ENCODE assay signal across 1 cellular context in genomic region chr13:72545030-72545719, GRCh38.
TF ChIP-seq lines count a peak whose summit lies in the region.

No MANE protein-coding gene starts in this region.

TF ChIP-seq in HepG2, 621 proteins besides CTCF, POLR2A, EP300 and RAD21 (continued from another document and continues in another):
- TF ChIP-seq RERE (CRISPR knock-in tag; IDR thresholded peaks at IDR 0.05; ENCODE audit: low read depth), result no peak
- TF ChIP-seq KMT2A (CRISPR knock-in tag; IDR thresholded peaks at IDR 0.05), result no peak
- no peak for TF ChIP-seq ZNF224 (CRISPR knock-in tag; IDR thresholded peaks at IDR 0.05)
- no peak for TF ChIP-seq ZNF235 (CRISPR knock-in tag; IDR thresholded peaks at IDR 0.05; ENCODE audit: borderline replicate concordance)
- TF ChIP-seq, protein P1, sequence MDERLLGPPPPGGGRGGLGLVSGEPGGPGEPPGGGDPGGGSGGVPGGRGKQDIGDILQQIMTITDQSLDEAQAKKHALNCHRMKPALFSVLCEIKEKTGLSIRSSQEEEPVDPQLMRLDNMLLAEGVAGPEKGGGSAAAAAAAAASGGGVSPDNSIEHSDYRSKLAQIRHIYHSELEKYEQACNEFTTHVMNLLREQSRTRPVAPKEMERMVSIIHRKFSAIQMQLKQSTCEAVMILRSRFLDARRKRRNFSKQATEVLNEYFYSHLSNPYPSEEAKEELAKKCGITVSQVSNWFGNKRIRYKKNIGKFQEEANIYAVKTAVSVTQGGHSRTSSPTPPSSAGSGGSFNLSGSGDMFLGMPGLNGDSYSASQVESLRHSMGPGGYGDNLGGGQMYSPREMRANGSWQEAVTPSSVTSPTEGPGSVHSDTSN (CRISPR knock-in tag; IDR thresholded peaks at IDR 0.05), result no peak
- TF ChIP-seq RNF2 (conservative IDR thresholded peaks at IDR 0.05; ENCODE audit: low read depth), result no peak
- no peak for TF ChIP-seq POLR2AphosphoS5 (IDR thresholded peaks at IDR 0.05; ENCODE audit: low read depth, low read length)
- no peak for TF ChIP-seq NPAS2 (CRISPR knock-in tag; IDR thresholded peaks at IDR 0.05; ENCODE audit: borderline replicate concordance)
- TF ChIP-seq SNAI1 (CRISPR knock-in tag; IDR thresholded peaks at IDR 0.05; ENCODE audit: borderline replicate concordance), result no peak
- TF ChIP-seq ZSCAN21 (CRISPR knock-in tag; IDR thresholded peaks at IDR 0.05; ENCODE audit: borderline replicate concordance), result 0 out of 2 replicates have a peak, but pooled peaks have one; percentile 39
- TF ChIP-seq PHF8 (CRISPR knock-in tag; IDR thresholded peaks at IDR 0.05), result no peak
- TF ChIP-seq FOXJ3 (CRISPR knock-in tag; IDR thresholded peaks at IDR 0.05; ENCODE audit: borderline replicate concordance), result peak; percentile 96; the same call in 1 of the 2 replicates
- TF ChIP-seq SRSF4 (IDR thresholded peaks at IDR 0.05; ENCODE audit: low read depth, low read length, poor library complexity, severe bottlenecking), result no peak
- TF ChIP-seq, protein P2, sequence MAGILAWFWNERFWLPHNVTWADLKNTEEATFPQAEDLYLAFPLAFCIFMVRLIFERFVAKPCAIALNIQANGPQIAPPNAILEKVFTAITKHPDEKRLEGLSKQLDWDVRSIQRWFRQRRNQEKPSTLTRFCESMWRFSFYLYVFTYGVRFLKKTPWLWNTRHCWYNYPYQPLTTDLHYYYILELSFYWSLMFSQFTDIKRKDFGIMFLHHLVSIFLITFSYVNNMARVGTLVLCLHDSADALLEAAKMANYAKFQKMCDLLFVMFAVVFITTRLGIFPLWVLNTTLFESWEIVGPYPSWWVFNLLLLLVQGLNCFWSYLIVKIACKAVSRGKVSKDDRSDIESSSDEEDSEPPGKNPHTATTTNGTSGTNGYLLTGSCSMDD (CRISPR knock-in tag; IDR thresholded peaks at IDR 0.05), result no peak
- no peak for TF ChIP-seq ZNF572 (CRISPR knock-in tag; IDR thresholded peaks at IDR 0.05)
- TF ChIP-seq, protein P3, sequence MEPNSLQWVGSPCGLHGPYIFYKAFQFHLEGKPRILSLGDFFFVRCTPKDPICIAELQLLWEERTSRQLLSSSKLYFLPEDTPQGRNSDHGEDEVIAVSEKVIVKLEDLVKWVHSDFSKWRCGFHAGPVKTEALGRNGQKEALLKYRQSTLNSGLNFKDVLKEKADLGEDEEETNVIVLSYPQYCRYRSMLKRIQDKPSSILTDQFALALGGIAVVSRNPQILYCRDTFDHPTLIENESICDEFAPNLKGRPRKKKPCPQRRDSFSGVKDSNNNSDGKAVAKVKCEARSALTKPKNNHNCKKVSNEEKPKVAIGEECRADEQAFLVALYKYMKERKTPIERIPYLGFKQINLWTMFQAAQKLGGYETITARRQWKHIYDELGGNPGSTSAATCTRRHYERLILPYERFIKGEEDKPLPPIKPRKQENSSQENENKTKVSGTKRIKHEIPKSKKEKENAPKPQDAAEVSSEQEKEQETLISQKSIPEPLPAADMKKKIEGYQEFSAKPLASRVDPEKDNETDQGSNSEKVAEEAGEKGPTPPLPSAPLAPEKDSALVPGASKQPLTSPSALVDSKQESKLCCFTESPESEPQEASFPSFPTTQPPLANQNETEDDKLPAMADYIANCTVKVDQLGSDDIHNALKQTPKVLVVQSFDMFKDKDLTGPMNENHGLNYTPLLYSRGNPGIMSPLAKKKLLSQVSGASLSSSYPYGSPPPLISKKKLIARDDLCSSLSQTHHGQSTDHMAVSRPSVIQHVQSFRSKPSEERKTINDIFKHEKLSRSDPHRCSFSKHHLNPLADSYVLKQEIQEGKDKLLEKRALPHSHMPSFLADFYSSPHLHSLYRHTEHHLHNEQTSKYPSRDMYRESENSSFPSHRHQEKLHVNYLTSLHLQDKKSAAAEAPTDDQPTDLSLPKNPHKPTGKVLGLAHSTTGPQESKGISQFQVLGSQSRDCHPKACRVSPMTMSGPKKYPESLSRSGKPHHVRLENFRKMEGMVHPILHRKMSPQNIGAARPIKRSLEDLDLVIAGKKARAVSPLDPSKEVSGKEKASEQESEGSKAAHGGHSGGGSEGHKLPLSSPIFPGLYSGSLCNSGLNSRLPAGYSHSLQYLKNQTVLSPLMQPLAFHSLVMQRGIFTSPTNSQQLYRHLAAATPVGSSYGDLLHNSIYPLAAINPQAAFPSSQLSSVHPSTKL (CRISPR knock-in tag; IDR thresholded peaks at IDR 0.05), result peak; percentile 85; the same call in 1 of the 2 replicates
- TF ChIP-seq PAF1 (CRISPR knock-in tag; IDR thresholded peaks at IDR 0.05), result no peak
- TF ChIP-seq ZNF773 (CRISPR knock-in tag; IDR thresholded peaks at IDR 0.05; ENCODE audit: borderline replicate concordance), result no peak
- TF ChIP-seq TEAD2 (CRISPR knock-in tag; IDR thresholded peaks at IDR 0.05), result no peak
- no peak; the same call in 2 of the 3 replicates for TF ChIP-seq MXI1 (IDR thresholded peaks at IDR 0.05; ENCODE audit: borderline replicate concordance, low read depth, low read length)
- no peak for TF ChIP-seq CREB1 (IDR thresholded peaks at IDR 0.05)
- TF ChIP-seq CREB1 (CRISPR knock-in tag; IDR thresholded peaks at IDR 0.05), result peak; percentile 31; the same call in 1 of the 2 replicates
- TF ChIP-seq NR2F6 (IDR thresholded peaks at IDR 0.05), result no peak; the same call in 1 of the 2 replicates
- TF ChIP-seq NR2F6 (CRISPR knock-in tag; IDR thresholded peaks at IDR 0.05), result peak; percentile 24; the same call in 1 of the 2 replicates
- TF ChIP-seq, protein P4, sequence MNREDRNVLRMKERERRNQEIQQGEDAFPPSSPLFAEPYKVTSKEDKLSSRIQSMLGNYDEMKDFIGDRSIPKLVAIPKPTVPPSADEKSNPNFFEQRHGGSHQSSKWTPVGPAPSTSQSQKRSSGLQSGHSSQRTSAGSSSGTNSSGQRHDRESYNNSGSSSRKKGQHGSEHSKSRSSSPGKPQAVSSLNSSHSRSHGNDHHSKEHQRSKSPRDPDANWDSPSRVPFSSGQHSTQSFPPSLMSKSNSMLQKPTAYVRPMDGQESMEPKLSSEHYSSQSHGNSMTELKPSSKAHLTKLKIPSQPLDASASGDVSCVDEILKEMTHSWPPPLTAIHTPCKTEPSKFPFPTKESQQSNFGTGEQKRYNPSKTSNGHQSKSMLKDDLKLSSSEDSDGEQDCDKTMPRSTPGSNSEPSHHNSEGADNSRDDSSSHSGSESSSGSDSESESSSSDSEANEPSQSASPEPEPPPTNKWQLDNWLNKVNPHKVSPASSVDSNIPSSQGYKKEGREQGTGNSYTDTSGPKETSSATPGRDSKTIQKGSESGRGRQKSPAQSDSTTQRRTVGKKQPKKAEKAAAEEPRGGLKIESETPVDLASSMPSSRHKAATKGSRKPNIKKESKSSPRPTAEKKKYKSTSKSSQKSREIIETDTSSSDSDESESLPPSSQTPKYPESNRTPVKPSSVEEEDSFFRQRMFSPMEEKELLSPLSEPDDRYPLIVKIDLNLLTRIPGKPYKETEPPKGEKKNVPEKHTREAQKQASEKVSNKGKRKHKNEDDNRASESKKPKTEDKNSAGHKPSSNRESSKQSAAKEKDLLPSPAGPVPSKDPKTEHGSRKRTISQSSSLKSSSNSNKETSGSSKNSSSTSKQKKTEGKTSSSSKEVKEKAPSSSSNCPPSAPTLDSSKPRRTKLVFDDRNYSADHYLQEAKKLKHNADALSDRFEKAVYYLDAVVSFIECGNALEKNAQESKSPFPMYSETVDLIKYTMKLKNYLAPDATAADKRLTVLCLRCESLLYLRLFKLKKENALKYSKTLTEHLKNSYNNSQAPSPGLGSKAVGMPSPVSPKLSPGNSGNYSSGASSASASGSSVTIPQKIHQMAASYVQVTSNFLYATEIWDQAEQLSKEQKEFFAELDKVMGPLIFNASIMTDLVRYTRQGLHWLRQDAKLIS (CRISPR knock-in tag; IDR thresholded peaks at IDR 0.05), result no peak
- no peak for TF ChIP-seq ZBTB2 (CRISPR knock-in tag; IDR thresholded peaks at IDR 0.05; ENCODE audit: low read depth)
- TF ChIP-seq NFAT5 (CRISPR knock-in tag; IDR thresholded peaks at IDR 0.05), result no peak
- peak; percentile 26; the same call in 1 of the 2 replicates for TF ChIP-seq ZFP36L1 (CRISPR knock-in tag; IDR thresholded peaks at IDR 0.05)
- peak; percentile 81 for TF ChIP-seq HOXD1 (CRISPR knock-in tag; IDR thresholded peaks at IDR 0.05)
- TF ChIP-seq ZNF589 (CRISPR knock-in tag; conservative IDR thresholded peaks at IDR 0.05), result no peak
- TF ChIP-seq JDP2 (CRISPR knock-in tag; IDR thresholded peaks at IDR 0.05; ENCODE audit: borderline replicate concordance), result no peak
- TF ChIP-seq ZC3H4 (CRISPR knock-in tag; IDR thresholded peaks at IDR 0.05; ENCODE audit: borderline replicate concordance), result no peak
